8 cellular contexts compared by ENCODE assay signal in the genomic region with DNA sequence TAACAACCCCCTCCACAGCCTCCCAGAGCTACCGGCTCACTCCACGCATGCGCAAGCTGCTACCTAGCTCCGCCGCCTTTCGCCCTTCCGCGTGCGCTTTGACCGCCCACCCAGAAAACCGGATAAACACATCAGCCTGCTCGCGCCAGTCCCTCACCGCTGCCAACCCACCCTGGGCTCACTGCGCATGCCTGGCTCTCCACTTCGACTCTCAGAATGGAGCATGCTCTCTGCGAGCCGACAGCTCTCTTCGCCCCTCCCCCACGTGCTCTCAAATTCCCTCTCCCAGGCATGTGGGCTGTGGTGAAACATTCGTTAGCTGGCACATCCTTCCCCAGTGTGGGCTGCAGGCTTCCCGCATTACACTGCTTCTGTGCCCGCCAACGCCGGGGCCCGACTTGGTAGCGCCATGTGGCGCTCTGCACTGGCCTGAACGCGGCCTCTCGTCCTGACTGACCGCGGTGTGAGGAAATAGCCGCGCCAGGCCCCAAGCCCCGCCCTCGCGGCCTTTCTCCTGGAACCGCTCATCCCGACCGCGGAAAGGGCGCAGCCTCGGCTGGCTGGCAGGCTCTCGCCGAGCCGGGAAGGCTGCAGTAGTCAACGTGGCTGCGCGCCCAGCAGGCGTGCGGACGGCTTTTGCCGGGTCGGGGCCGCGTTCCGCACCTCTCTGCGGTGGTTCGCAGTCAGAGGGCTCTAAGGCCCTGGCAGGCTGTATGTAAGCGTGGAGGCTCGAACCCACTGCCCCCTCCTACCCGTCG. TPM values are rescaled to one million over a fixed set of nuclear protein-coding genes. Genes with fewer than 3 reads are reported as not detected.
DNase-seq lines count a peak whose midpoint lies in the region; ATAC-seq and TF ChIP-seq lines count a peak whose summit lies in the region.

No MANE protein-coding gene starts in this region.

- H3K9me3 ChIP-seq in spleen, result no peaks in the 10 kb centered on the region

- peak overlapping the region; percentile 98 to 100 (median 100) for H3K27ac ChIP-seq in spleen

- WGBS in spleen, 5 donors, result 0 to 1% (median 0%) methylated on average over 42 to 64 of the region's 64 CpGs

- DNase-seq in AG09319 (ENCODE audit: extremely low read depth, low read depth) (peak; percentile 100), NCI-H345 (lab: John Stamatoyannopoulos, UW) (peak; percentile 98), inferior parietal cortex (ENCODE audit: extremely low spot score) (peak; percentile 97), spleen (peak; percentile 99)
- DNase-seq in activated CD4-positive, CD25-positive, alpha-beta regulatory T cell (lab: John Stamatoyannopoulos, UW), result peak; percentile 93 to 99 (median 94)
- DNase-seq in central memory CD4-positive, alpha-beta T cell, result peak; percentile 96

- no peaks in the 10 kb centered on the region for H3K27me3 ChIP-seq in spleen (replicated peaks in 1 of 7)

- H3K4me3 ChIP-seq in spleen, result peak overlapping the region; percentile 90 to 97 (median 94)

- peaks cover 23 to 47% (median 30%) of the 10 kb centered on the region in 6 donors for H3K4me1 ChIP-seq in spleen

- ATAC-seq in GM19025 (IDR thresholded peaks at IDR 0.05; ENCODE audit: low read depth, unreplicated experiment) (peak; percentile 55), HG03280 (IDR thresholded peaks at IDR 0.05; ENCODE audit: unreplicated experiment) (peak; percentile 67)

- TF ChIP-seq CTCF in AG09319 (IDR thresholded peaks at IDR 0.05; ENCODE audit: low read depth, low read length) (no peak; the same call in none of the 2 replicates), spleen (IDR thresholded peaks at IDR 0.05 in 8 of 11, conservative IDR thresholded peaks at IDR 0.05 in 3 of 11) (peak in 2 of 11 experiments; percentile 2 to 9)

- TF ChIP-seq POLR2A in spleen (IDR thresholded peaks at IDR 0.05), result peak in 2 of 3 donors; percentile 39 to 54

- H3K36me3 ChIP-seq in spleen, result no peaks in the 10 kb centered on the region

- intact Hi-C loops in spleen (cut with DNase I; ENCODE audit: low total_unique reads), result loop anchor here (10.0 kb wide), 2 partner anchors 48 to 558 kb away; a partner anchor contains a TSS

RNA-seq across cellular contexts. Expression of a gene that starts 0.4 kb away (rescaled TPM):
- total RNA-seq in spleen, result 10 to 100 TPM; 46.9 to 89.3 (median 59.6) TPM
- 10 to 100 TPM; 12.0 to 14.9 (median 13.3) TPM for polyA plus RNA-seq in spleen

RNA-seq across cellular contexts. Expression of a gene that starts 53.6 kb away (rescaled TPM):
- 10 to 100 TPM; 17.3 to 24.7 (median 21.0) TPM for total RNA-seq in spleen
- 10 to 100 TPM; 11.9 to 18.3 (median 15.7) TPM for polyA plus RNA-seq in spleen

Comparison
In these comparisons a context has a peak if more than half of its experiments do, and no peak if none do; other contexts are left out.
1. Peak in every context shown above with its lines: DNase-seq, ATAC-seq, H3K4me3 ChIP-seq and H3K27ac ChIP-seq.